ENCODE assay signal across 24 cellular contexts in genomic region chr12:116080415-116080814, GRCh38.
DNase-seq lines count a peak whose midpoint lies in the region; ATAC-seq and TF ChIP-seq lines count a peak whose summit lies in the region.
"Had no signal": no experiment of that assay in that cellular context is flagged by ENCODE, and none has a peak within 500 bp of the region (broad histone marks: within the 10 kb centered on the region; RNA-seq: fewer than 3 reads in every experiment).

No MANE protein-coding gene starts in this region.

- peaks cover 49% of the 10 kb centered on the region for H3K4me1 Mint-ChIP-seq in activated T-cell treated with anti-CD3 and anti-CD28 coated beads, Interleukin-2, amount 50 U/mL, for 24 hours (ENCODE audit: low read depth)
- peaks cover 22% of the 10 kb centered on the region for H3K4me1 Mint-ChIP-seq in activated naive CD8-positive, alpha-beta T cell treated with anti-CD3 and anti-CD28 coated beads, Interleukin-2, amount 50 U/mL, for 24 hours
- H3K4me1 Mint-ChIP-seq in stimulated activated naive B cell treated with anti-CD40 and anti-IgM and Interleukin-4, amounts not matched to agents 10 μg/mL and 1 μg/mL and 100 μg/mL, for 72 hours, result peaks cover 10 to 25% of the 10 kb centered on the region in 2 donors

- no peak overlapping the region for H3K27ac ChIP-seq in effector memory CD4-positive, alpha-beta T cell (ENCODE audit: insufficient read depth, low read length, poor library complexity, severe bottlenecking)
- no peak overlapping the region for H3K27ac ChIP-seq in prostate gland
- H3K27ac ChIP-seq: BLaER1, Peyer's patch had no signal

- H3K4me3 ChIP-seq in effector memory CD4-positive, alpha-beta T cell (ENCODE audit: insufficient read depth, low read depth, low read length, poor library complexity, severe bottlenecking), result no peak overlapping the region
- no peak overlapping the region for H3K4me3 ChIP-seq in prostate gland
- H3K4me3 ChIP-seq: BLaER1, MG63, Peyer's patch had no signal

- 83% methylated on average over 3 of the region's 3 CpGs for WGBS in prostate gland

- peak overlapping the region; percentile 87 for H3K27ac Mint-ChIP-seq in activated T-cell treated with anti-CD3 and anti-CD28 coated beads, Interleukin-2, amount 50 U/mL, for 24 hours
- peak overlapping the region; percentile 18 for H3K27ac Mint-ChIP-seq in activated naive CD8-positive, alpha-beta T cell treated with anti-CD3 and anti-CD28 coated beads, Interleukin-2, amount 50 U/mL, for 24 hours
- H3K27ac Mint-ChIP-seq in stimulated activated naive B cell treated with anti-CD40 and anti-IgM and Interleukin-4, amounts not matched to agents 10 μg/mL and 1 μg/mL and 100 μg/mL, for 72 hours, result no peak overlapping the region

- H3K4me1 ChIP-seq in effector memory CD4-positive, alpha-beta T cell (ENCODE audit: control insufficient read depth, insufficient read depth, low read length, poor library complexity, severe bottlenecking), result no peaks in the 10 kb centered on the region
- no peaks in the 10 kb centered on the region for H3K4me1 ChIP-seq in prostate gland (replicated peaks)
- H3K4me1 ChIP-seq: BLaER1, Peyer's patch had no signal

- intact Hi-C loops in prostate gland (cut with DNase I), result no loop called here

- no peak for DNase-seq in activated T-cell treated with anti-CD3 and anti-CD28 coated beads, Interleukin-2, amount 50 U/mL, for 24 hours
- DNase-seq in activated T-cell treated with anti-CD3 and anti-CD28 coated beads, Interleukin-2, amount 50 U/mL, for 1 hour, result no peak
- DNase-seq in GM13977 (ENCODE audit: low spot score) (peak; percentile 25), prostate gland (ENCODE audit: low spot score) (no peak)
- no peak for DNase-seq in activated naive CD8-positive, alpha-beta T cell treated with anti-CD3 and anti-CD28 coated beads, Interleukin-2, amount 50 U/mL, for 24 hours
- DNase-seq in stimulated activated naive B cell treated with anti-CD40 and anti-IgM and Interleukin-4, amounts not matched to agents 10 μg/mL and 1 μg/mL and 100 μg/mL, for 72 hours, result no peak
- no peak for DNase-seq in effector memory CD4-positive, alpha-beta T cell
- DNase-seq: CD4-positive, CD25-positive, alpha-beta regulatory T cell; DMS153; DND-41; IMR-90; KG1; MG63; NCI-H1694; NCI-H2029 treated with DMSO at 0.1 percent for 48 hours; NCI-H2171; NCI-H226; NCI-H510A; NCI-H69; OCI-M1; Peyer's patch; SHP77 treated with DMSO at 0.1 percent for 48 hours had no signal

- H3K9me3 ChIP-seq in effector memory CD4-positive, alpha-beta T cell (ENCODE audit: control insufficient read depth, low read length), result no peaks in the 10 kb centered on the region
- H3K9me3 ChIP-seq in prostate gland, result no peaks in the 10 kb centered on the region
- H3K9me3 ChIP-seq: BLaER1, MG63, Peyer's patch had no signal

- TF ChIP-seq CTCF in GM13977 (IDR thresholded peaks at IDR 0.05; ENCODE audit: extremely low read depth, insufficient read depth, missing control alignments) (no peak), prostate gland (IDR thresholded peaks at IDR 0.05) (no peak)

- in situ Hi-C loops in GM13977 (cut with MboI; ENCODE audit: low pct_unique_long_range_greater_than_20kb, low sequenced_read_pairs, unreplicated experiment), result no loop called here

- TF ChIP-seq POLR2A in prostate gland (IDR thresholded peaks at IDR 0.05), result no peak

- no peaks in the 10 kb centered on the region for H3K9me3 Mint-ChIP-seq in activated T-cell treated with anti-CD3 and anti-CD28 coated beads, Interleukin-2, amount 50 U/mL, for 24 hours
- H3K9me3 Mint-ChIP-seq in activated naive CD8-positive, alpha-beta T cell treated with anti-CD3 and anti-CD28 coated beads, Interleukin-2, amount 50 U/mL, for 24 hours, result no peaks in the 10 kb centered on the region
- H3K9me3 Mint-ChIP-seq in stimulated activated naive B cell treated with anti-CD40 and anti-IgM and Interleukin-4, amounts not matched to agents 10 μg/mL and 1 μg/mL and 100 μg/mL, for 72 hours, result no peaks in the 10 kb centered on the region
- H3K9me3 Mint-ChIP-seq: CD4-positive, CD25-positive, alpha-beta regulatory T cell had no signal

- no peaks in the 10 kb centered on the region for H3K36me3 ChIP-seq in effector memory CD4-positive, alpha-beta T cell (ENCODE audit: control insufficient read depth, insufficient read depth, low read length)
- no peaks in the 10 kb centered on the region for H3K36me3 ChIP-seq in prostate gland
- H3K36me3 ChIP-seq: MG63, Peyer's patch had no signal

- H3K27me3 Mint-ChIP-seq in activated T-cell treated with anti-CD3 and anti-CD28 coated beads, Interleukin-2, amount 50 U/mL, for 24 hours, result no peaks in the 10 kb centered on the region
- H3K27me3 Mint-ChIP-seq in activated naive CD8-positive, alpha-beta T cell treated with anti-CD3 and anti-CD28 coated beads, Interleukin-2, amount 50 U/mL, for 24 hours, result no peaks in the 10 kb centered on the region
- H3K27me3 Mint-ChIP-seq in stimulated activated naive B cell treated with anti-CD40 and anti-IgM and Interleukin-4, amounts not matched to agents 10 μg/mL and 1 μg/mL and 100 μg/mL, for 72 hours, result no peaks in the 10 kb centered on the region
- H3K27me3 Mint-ChIP-seq: CD4-positive, CD25-positive, alpha-beta regulatory T cell had no signal

- peaks cover 14% of the 10 kb centered on the region for H3K36me3 Mint-ChIP-seq in activated T-cell treated with anti-CD3 and anti-CD28 coated beads, Interleukin-2, amount 50 U/mL, for 24 hours (ENCODE audit: low read depth)
- no peaks in the 10 kb centered on the region for H3K36me3 Mint-ChIP-seq in activated naive CD8-positive, alpha-beta T cell treated with anti-CD3 and anti-CD28 coated beads, Interleukin-2, amount 50 U/mL, for 24 hours (ENCODE audit: low read depth)
- peaks cover 7 to 8% of the 10 kb centered on the region in 2 donors for H3K36me3 Mint-ChIP-seq in stimulated activated naive B cell treated with anti-CD40 and anti-IgM and Interleukin-4, amounts not matched to agents 10 μg/mL and 1 μg/mL and 100 μg/mL, for 72 hours
- H3K36me3 Mint-ChIP-seq: CD4-positive, CD25-positive, alpha-beta regulatory T cell had no signal

- peak; percentile 93 for ATAC-seq in activated naive CD8-positive, alpha-beta T cell treated with anti-CD3 and anti-CD28 coated beads, Interleukin-2, amount 50 U/mL, for 24 hours
- peak; percentile 99 for ATAC-seq in stimulated activated naive B cell treated with anti-CD40 and anti-IgM and Interleukin-4, amounts not matched to agents 10 μg/mL and 1 μg/mL and 100 μg/mL, for 72 hours (replicated peaks)
- ATAC-seq: HCT116 had no signal

- H3K27me3 ChIP-seq in effector memory CD4-positive, alpha-beta T cell (replicated peaks; ENCODE audit: control insufficient read depth, insufficient read depth, low read length, poor library complexity, severe bottlenecking), result no peaks in the 10 kb centered on the region
- H3K27me3 ChIP-seq in prostate gland (replicated peaks; ENCODE audit: insufficient read depth), result no peaks in the 10 kb centered on the region
- H3K27me3 ChIP-seq: BLaER1, MG63, Peyer's patch had no signal

- no peak overlapping the region for H3K4me3 Mint-ChIP-seq in activated T-cell treated with anti-CD3 and anti-CD28 coated beads, Interleukin-2, amount 50 U/mL, for 24 hours
- no peak overlapping the region for H3K4me3 Mint-ChIP-seq in activated naive CD8-positive, alpha-beta T cell treated with anti-CD3 and anti-CD28 coated beads, Interleukin-2, amount 50 U/mL, for 24 hours
- no peak overlapping the region for H3K4me3 Mint-ChIP-seq in stimulated activated naive B cell treated with anti-CD40 and anti-IgM and Interleukin-4, amounts not matched to agents 10 μg/mL and 1 μg/mL and 100 μg/mL, for 72 hours
- H3K4me3 Mint-ChIP-seq: CD4-positive, CD25-positive, alpha-beta regulatory T cell had no signal
